Comparison of ENCODE assay signal across 8 cellular contexts in genomic region chr15:81002004-81002253, GRCh38. TPM values are rescaled to one million over a fixed set of nuclear protein-coding genes. Genes with fewer than 3 reads are reported as not detected.
DNase-seq lines count a peak whose midpoint lies in the region; ATAC-seq and TF ChIP-seq lines count a peak whose summit lies in the region.

No MANE protein-coding gene starts in this region.

- H3K27me3 Mint-ChIP-seq in natural killer cell treated with Interleukin-12 subunit alpha and Interleukin-12 subunit beta and Interleukin-15 and Interleukin-18, amount 100 ng/mL, for 72 hours, result no peaks in the 10 kb centered on the region

- TF ChIP-seq CTCF in BJ (IDR thresholded peaks at IDR 0.05; ENCODE audit: insufficient read depth, low read depth, low read length) (no peak), OCI-LY3 (IDR thresholded peaks at IDR 0.05; ENCODE audit: low read depth, low read length) (no peak), epithelial cell of esophagus (IDR thresholded peaks at IDR 0.05; ENCODE audit: insufficient read depth, low read depth, low read length, missing control alignments) (no peak)

- no peak for DNase-seq in BJ (ENCODE audit: low read depth)
- no peak for DNase-seq in epithelial cell of esophagus (ENCODE audit: low read depth)
- DNase-seq in natural killer cell treated with Interleukin-12 subunit alpha and Interleukin-12 subunit beta and Interleukin-15 and Interleukin-18, amount 100 ng/mL, for 72 hours (ENCODE audit: low spot score), result peak; percentile 79
- DNase-seq in medulla oblongata (ENCODE audit: extremely low spot score), result no peak
- DNase-seq in DMS53 treated with DMSO at 0.1 percent for 48 hours (lab: John Stamatoyannopoulos, UW; ENCODE audit: unreplicated experiment), result no peak
- DNase-seq in NCI-H510A (lab: John Stamatoyannopoulos, UW), result no peak

- CTCF ChIA-PET in BJ (lab: Yijun Ruan, JAX), result interaction anchor here (0.9 to 4.3 kb wide), 2 partner anchors 11 to 265 kb away, joined by 3 to 26 read pairs; no protein-coding TSS in a partner anchor

- H3K27ac ChIP-seq in OCI-LY3 (ENCODE audit: low read length), result peak overlapping the region; percentile 83

- peak overlapping the region; percentile 98 for H3K9ac ChIP-seq in OCI-LY3 (ENCODE audit: low read length)

- H3K27me3 ChIP-seq in BJ (ENCODE audit: control insufficient read depth, insufficient read depth, low read length) (no peaks in the 10 kb centered on the region), OCI-LY3 (ENCODE audit: low read depth, low read length) (no peaks in the 10 kb centered on the region)

- peak overlapping the region; percentile 91 for H3K4me3 Mint-ChIP-seq in natural killer cell treated with Interleukin-12 subunit alpha and Interleukin-12 subunit beta and Interleukin-15 and Interleukin-18, amount 100 ng/mL, for 72 hours

- peaks cover 18% of the 10 kb centered on the region for H3K36me3 Mint-ChIP-seq in natural killer cell treated with Interleukin-12 subunit alpha and Interleukin-12 subunit beta and Interleukin-15 and Interleukin-18, amount 100 ng/mL, for 72 hours

- peak overlapping the region in 1 of 2 donors; percentile 39 for H3K27ac Mint-ChIP-seq in natural killer cell treated with Interleukin-12 subunit alpha and Interleukin-12 subunit beta and Interleukin-15 and Interleukin-18, amount 100 ng/mL, for 72 hours

- H3K4me2 ChIP-seq in OCI-LY3 (ENCODE audit: low read length), result peak overlapping the region; percentile 95

- no peaks in the 10 kb centered on the region for H3K9me3 Mint-ChIP-seq in natural killer cell treated with Interleukin-12 subunit alpha and Interleukin-12 subunit beta and Interleukin-15 and Interleukin-18, amount 100 ng/mL, for 72 hours

- peaks cover 33 to 43% of the 10 kb centered on the region in 2 donors for H3K4me1 Mint-ChIP-seq in natural killer cell treated with Interleukin-12 subunit alpha and Interleukin-12 subunit beta and Interleukin-15 and Interleukin-18, amount 100 ng/mL, for 72 hours (ENCODE audit: low read depth in 2 of 2)

- no peak for ATAC-seq in natural killer cell treated with Interleukin-12 subunit alpha and Interleukin-12 subunit beta and Interleukin-15 and Interleukin-18, amount 100 ng/mL, for 72 hours
- ATAC-seq in GM19452 (IDR thresholded peaks at IDR 0.05; ENCODE audit: unreplicated experiment), result no peak

- H3K79me2 ChIP-seq in OCI-LY3 (ENCODE audit: low read length), result peaks cover 58% of the 10 kb centered on the region

- peaks cover 8% of the 10 kb centered on the region for H3K36me3 ChIP-seq in BJ (ENCODE audit: control insufficient read depth, insufficient read depth, low read length)
- peaks cover 29% of the 10 kb centered on the region for H3K36me3 ChIP-seq in OCI-LY3 (replicated peaks; ENCODE audit: low read depth, low read length)

- POLR2A ChIA-PET in BJ (lab: Charles Lee), result no interaction called here

- peaks cover 21% of the 10 kb centered on the region for H4K20me1 ChIP-seq in OCI-LY3 (ENCODE audit: insufficient read depth, low read length)

- H3K4me3 ChIP-seq in BJ (ENCODE audit: low read depth, low read length), result peak overlapping the region; percentile 84
- peak overlapping the region; percentile 95 for H3K4me3 ChIP-seq in OCI-LY3 (ENCODE audit: low read length)
- peak overlapping the region; percentile 80 for H3K4me3 ChIP-seq in epithelial cell of esophagus (ENCODE audit: low read length)

- no peaks in the 10 kb centered on the region for H3K9me3 ChIP-seq in OCI-LY3 (ENCODE audit: insufficient read depth, low read length)

- H2AFZ ChIP-seq in OCI-LY3 (ENCODE audit: low read depth, low read length), result no peak overlapping the region

- peaks cover 31% of the 10 kb centered on the region for H3K4me1 ChIP-seq in OCI-LY3 (ENCODE audit: low read length)

RNA-seq across cellular contexts. Expression of gene TLNRD1, which starts 1.2 kb away (rescaled TPM):
- 3.9 and 5.2 TPM in 2 replicates for polyA plus RNA-seq in BJ (2011; rRNA removed)
- 3.9 and 5.6 TPM in 2 replicates for polyA minus RNA-seq in BJ (2011; rRNA and poly(A)+ RNA removed)
- 10 to 100 TPM; 31.8 to 40.7 TPM for total RNA-seq in natural killer cell treated with Interleukin-12 subunit alpha and Interleukin-12 subunit beta and Interleukin-15 and Interleukin-18, amount 100 ng/mL, for 72 hours

RNA-seq across cellular contexts. Expression of gene MESD, which starts 12.3 kb away (rescaled TPM):
- polyA plus RNA-seq in BJ (2011; rRNA removed), result 11.0 and 17.3 TPM in 2 replicates
- polyA minus RNA-seq in BJ (2011; rRNA and poly(A)+ RNA removed), result 4.8 and 5.2 TPM in 2 replicates
- 10 to 100 TPM; 33.7 to 35.6 TPM for total RNA-seq in natural killer cell treated with Interleukin-12 subunit alpha and Interleukin-12 subunit beta and Interleukin-15 and Interleukin-18, amount 100 ng/mL, for 72 hours
